Comparison of ENCODE assay signal across 14 cellular contexts in the genomic region with DNA sequence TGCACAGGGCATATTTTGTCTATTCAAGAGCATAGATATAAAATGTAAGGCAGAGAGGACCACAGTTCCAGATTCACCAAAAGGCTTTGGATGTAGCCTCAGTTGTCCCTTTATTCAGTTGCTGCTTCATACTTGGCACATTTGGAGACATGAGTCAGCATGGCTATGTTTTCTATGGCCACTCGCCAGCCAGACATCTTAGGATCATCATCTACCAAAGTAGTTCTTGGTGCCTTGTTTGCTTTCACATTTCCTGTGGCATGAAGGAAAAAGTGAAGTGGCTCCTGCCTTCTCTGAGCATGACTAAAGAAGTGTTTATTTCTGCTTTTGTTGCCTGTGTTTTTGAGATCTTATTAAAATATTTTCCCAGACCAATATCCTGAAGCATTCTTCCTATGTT. TPM values are rescaled to one million over a fixed set of nuclear protein-coding genes. Genes with fewer than 3 reads are reported as not detected.
DNase-seq lines count a peak whose midpoint lies in the region; TF ChIP-seq lines count a peak whose summit lies in the region.
"Had no signal": no experiment of that assay in that cellular context is flagged by ENCODE, and none has a peak within 500 bp of the region (broad histone marks: within the 10 kb centered on the region; RNA-seq: fewer than 3 reads in every experiment).

No MANE protein-coding gene starts in this region.

- H3K9me3 ChIP-seq in GM23248 (ENCODE audit: low read depth) (peaks cover 9% of the 10 kb centered on the region), fibroblast of lung (ENCODE audit: control insufficient read depth, insufficient read depth, low read depth, low read length) (no peaks in the 10 kb centered on the region)
- H3K9me3 ChIP-seq: right lobe of liver had no signal

- H3K27ac Mint-ChIP-seq in type B pancreatic cell: no peak overlapping the region
- H3K27ac Mint-ChIP-seq: activated CD8-positive, alpha-beta T cell treated with anti-CD3 and anti-CD28 coated beads for 36 hours had no signal

- H3K36me3 Mint-ChIP-seq in type B pancreatic cell: peaks cover 9% of the 10 kb centered on the region

- H3K9ac ChIP-seq in GM23248 (no peak overlapping the region), fibroblast of lung (ENCODE audit: insufficient read depth, low read length) (no peak overlapping the region)

- TF ChIP-seq CTCF in fibroblast of lung (conservative IDR thresholded peaks at IDR 0.05 in 1 of 2, IDR thresholded peaks at IDR 0.05 in 1 of 2; ENCODE audit: low read depth in 1 of 2, low read length in 2 of 2) (no peak), type B pancreatic cell (conservative IDR thresholded peaks at IDR 0.05) (no peak)

- in situ Hi-C loops in GM23248 (cut with MboI): no loop called here

- H3K27ac ChIP-seq in GM23248: 0 out of 2 replicates have a peak overlapping the region, but pooled peaks have one; percentile 14
- H3K27ac ChIP-seq in fibroblast of lung (ENCODE audit: insufficient read depth, low read length): no peak overlapping the region
- H3K27ac ChIP-seq: right lobe of liver had no signal

- no peak overlapping the region for H2AFZ ChIP-seq in GM23248
- no peak overlapping the region for H2AFZ ChIP-seq in fibroblast of lung (ENCODE audit: low read length)

- H3K9me3 Mint-ChIP-seq in type B pancreatic cell: peaks cover 10% of the 10 kb centered on the region

- 35 to 43% methylated on average over 1 of the region's 1 CpG for WGBS in GM23248 (ENCODE audit: low coverage in 1 of 2, low lambda C conversion rate in 2 of 2, missing lambda C conversion rate in 2 of 2), 2 experiments

- H3K27me3 ChIP-seq in GM23248 (replicated peaks; ENCODE audit: insufficient read depth) (peaks cover 15% of the 10 kb centered on the region), fibroblast of lung (ENCODE audit: control insufficient read depth, insufficient read depth, low read length) (no peaks in the 10 kb centered on the region)
- H3K27me3 ChIP-seq: right lobe of liver had no signal

- H3K4me3 Mint-ChIP-seq in type B pancreatic cell: no peak overlapping the region
- H3K4me3 Mint-ChIP-seq: activated CD8-positive, alpha-beta T cell treated with anti-CD3 and anti-CD28 coated beads for 36 hours had no signal

- H3K36me3 ChIP-seq in GM23248 (ENCODE audit: low read depth) (no peaks in the 10 kb centered on the region), fibroblast of lung (ENCODE audit: control insufficient read depth, insufficient read depth, low read length) (no peaks in the 10 kb centered on the region)
- H3K36me3 ChIP-seq: right lobe of liver had no signal

- H3K27me3 Mint-ChIP-seq in type B pancreatic cell: peaks cover 21% of the 10 kb centered on the region

- H3K4me2 ChIP-seq in GM23248 (ENCODE audit: unreplicated experiment) (no peak overlapping the region), fibroblast of lung (ENCODE audit: extremely low read depth, insufficient read depth, low read length) (no peak overlapping the region)

- H3K79me2 ChIP-seq in GM23248 (ENCODE audit: insufficient read depth): no peaks in the 10 kb centered on the region
- H3K79me2 ChIP-seq in fibroblast of lung (ENCODE audit: control insufficient read depth, insufficient read depth, low read length): no peaks in the 10 kb centered on the region

- H3K4me1 ChIP-seq in GM23248 (ENCODE audit: insufficient read depth) (peaks cover 4% of the 10 kb centered on the region; the same call in 1 of the 2 replicates), fibroblast of lung (ENCODE audit: control insufficient read depth, extremely low read depth, insufficient read depth, low read length) (no peaks in the 10 kb centered on the region)
- H3K4me1 ChIP-seq: right lobe of liver had no signal

- peak; percentile 84 for DNase-seq in GM23248
- DNase-seq in SW 1271 (lab: John Stamatoyannopoulos, UW): peak; percentile 11 to 36
- DNase-seq in fibroblast of lung (ENCODE audit: low read depth in 2 of 2): peak; percentile 79 to 91
- peak; percentile 86 for DNase-seq in stromal cell of bone marrow (ENCODE audit: low read depth)
- no peak for DNase-seq in ecto neural progenitor cell (ENCODE audit: low spot score)
- no peak for DNase-seq in GM19240 (ENCODE audit: insufficient read length, low spot score)
- DNase-seq in type B pancreatic cell (ENCODE audit: extremely low spot score, unreplicated experiment): no peak
- no peak for DNase-seq in NCI-H1105 (lab: John Stamatoyannopoulos, UW)
- DNase-seq: activated CD8-positive, alpha-beta T cell treated with anti-CD3 and anti-CD28 coated beads for 36 hours; DND-41; head of caudate nucleus; NCI-H510A treated with DMSO at 0.1 percent for 48 hours; right lobe of liver had no signal

- H3K4me1 Mint-ChIP-seq in type B pancreatic cell (ENCODE audit: unreplicated experiment): no peaks in the 10 kb centered on the region

- H4K20me1 ChIP-seq in GM23248 (ENCODE audit: insufficient read depth) (no peaks in the 10 kb centered on the region), fibroblast of lung (ENCODE audit: control insufficient read depth, extremely low read depth, insufficient read depth, low read length) (no peaks in the 10 kb centered on the region)

- H3K4me3 ChIP-seq in GM23248 (no peak overlapping the region), fibroblast of lung (replicated peaks in 1 of 4; ENCODE audit: control extremely low read depth in 1 of 4, insufficient read depth in 1 of 4, low read depth in 3 of 4, low read length in 4 of 4) (no peak overlapping the region)
- H3K4me3 ChIP-seq: K562, right lobe of liver had no signal

- peaks cover 8% of the 10 kb centered on the region for H3F3A ChIP-seq in GM23248 (ENCODE audit: insufficient read depth)

- H3K9me2 ChIP-seq in GM23248 (ENCODE audit: insufficient read depth): no peaks in the 10 kb centered on the region

RNA-seq across cellular contexts. Expression of a gene that starts 7.2 kb away (rescaled TPM):
- 0.11 and 0.13 TPM in 2 replicates for total RNA-seq in GM23248 (2014; rRNA removed; shearing (Covaris generic))
- polyA plus RNA-seq in GM23248 (2016; fragmentation: Nextera tagmentation; extraction: Ambion mirVana) (0.05 and 0.09 TPM in 2 replicates), fibroblast of lung (0.75 and 1.4 TPM in 2 replicates)
- total RNA-seq in fibroblast of lung (0.51 and 2.3 TPM in 2 replicates), type B pancreatic cell (ENCODE audit: low replicate concordance) (0.64 and 3.3 TPM in 2 replicates)
- 0.69 and 1.3 TPM in 2 replicates for polyA plus RNA-seq in fibroblast of lung (2012)
- 0.67 TPM in 1 of 2 replicates, not detected in the other for polyA minus RNA-seq in fibroblast of lung (ENCODE audit: low replicate concordance)
- total RNA-seq: activated CD8-positive, alpha-beta T cell treated with anti-CD3 and anti-CD28 coated beads for 36 hours; K562 had no signal
- polyA plus RNA-seq: K562 had no signal

Comparison
In these comparisons a context has a peak if more than half of its experiments do, and no peak if none do; other contexts are left out.
1. DNase-seq: peak in GM23248 (single experiment), SW 1271 (2 of 2), fibroblast of lung (2 of 2) and stromal cell of bone marrow (single experiment); none in ecto neural progenitor cell (single experiment), GM19240 (single experiment), type B pancreatic cell (single experiment) and NCI-H1105 (single experiment).